1 cellular context compared by ENCODE assay signal in the genomic region with DNA sequence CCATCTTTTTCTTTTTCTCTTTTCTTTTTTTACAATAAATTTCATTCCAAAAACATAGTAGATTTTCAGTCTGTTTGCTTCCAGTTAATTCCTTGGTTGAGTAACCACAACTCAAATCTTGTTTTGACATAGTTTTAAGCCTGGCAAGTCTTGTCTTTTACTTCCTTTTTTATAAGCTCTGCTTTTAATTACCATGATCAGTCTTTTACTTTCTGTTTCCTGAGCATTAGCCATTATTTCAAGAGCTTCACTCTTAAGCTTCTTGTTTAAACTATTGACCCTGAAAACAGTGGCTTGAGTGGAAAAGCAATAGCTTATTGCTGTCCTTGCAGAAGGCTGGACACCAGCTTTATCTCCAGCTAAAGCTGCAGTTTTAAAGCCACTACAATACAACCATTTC.
TF ChIP-seq lines count a peak whose summit lies in the region.

No MANE protein-coding gene starts in this region.

TF ChIP-seq in HepG2, 621 proteins besides CTCF, POLR2A, EP300 and RAD21 (continued from another document):
- TF ChIP-seq, protein P1, sequence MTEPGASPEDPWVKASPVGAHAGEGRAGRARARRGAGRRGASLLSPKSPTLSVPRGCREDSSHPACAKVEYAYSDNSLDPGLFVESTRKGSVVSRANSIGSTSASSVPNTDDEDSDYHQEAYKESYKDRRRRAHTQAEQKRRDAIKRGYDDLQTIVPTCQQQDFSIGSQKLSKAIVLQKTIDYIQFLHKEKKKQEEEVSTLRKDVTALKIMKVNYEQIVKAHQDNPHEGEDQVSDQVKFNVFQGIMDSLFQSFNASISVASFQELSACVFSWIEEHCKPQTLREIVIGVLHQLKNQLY (CRISPR knock-in tag; IDR thresholded peaks at IDR 0.05), result no peak
- TF ChIP-seq PRPF4 (IDR thresholded peaks at IDR 0.05; ENCODE audit: low read depth, low read length, poor library complexity, severe bottlenecking) (no peak), ZNF234 (CRISPR knock-in tag; conservative IDR thresholded peaks at IDR 0.05) (no peak), KLF15 (CRISPR knock-in tag; IDR thresholded peaks at IDR 0.05; ENCODE audit: borderline replicate concordance) (no peak), ZNF280B (CRISPR knock-in tag; IDR thresholded peaks at IDR 0.05; ENCODE audit: borderline replicate concordance) (no peak)
